ENCODE assay signal across 17 cellular contexts in genomic region chr7:43824963-43825362, GRCh38. TPM values are rescaled to one million over a fixed set of nuclear protein-coding genes. Genes with fewer than 3 reads are reported as not detected.
DNase-seq lines count a peak whose midpoint lies in the region; ATAC-seq, FAIRE-seq and TF ChIP-seq lines count a peak whose summit lies in the region.
"Had no signal": no experiment of that assay in that cellular context is flagged by ENCODE, and none has a peak within 500 bp of the region (broad histone marks: within the 10 kb centered on the region; RNA-seq: fewer than 3 reads in every experiment).

No MANE protein-coding gene starts in this region.

- H3K9me3 ChIP-seq in K562 (replicated peaks; ENCODE audit: control insufficient read depth, insufficient read depth, low read depth, low read length), result no peaks in the 10 kb centered on the region; the same call in 1 of the 2 replicates
- H3K9me3 ChIP-seq: SJSA1 had no signal

- TF ChIP-seq EP300 in K562 (IDR thresholded peaks at IDR 0.05; ENCODE audit: low read length), result no peak

- no peak overlapping the region for H3K9ac ChIP-seq in K562 (ENCODE audit: insufficient read depth in 1 of 2, low read depth in 2 of 2, low read length in 2 of 2)
- H3K9ac ChIP-seq: KMS-11 had no signal

- no peak for TF ChIP-seq RAD21 in K562 (CRISPR knock-in tag; conservative IDR thresholded peaks at IDR 0.05 in 1 of 2, IDR thresholded peaks at IDR 0.05 in 1 of 2)

- DNase-seq in G401 (ENCODE audit: low spot score) (peak; percentile 74), M059J (ENCODE audit: low read depth) (peak; percentile 46), K562 (ENCODE audit: extremely low read depth in 1 of 4, low spot score in 3 of 4) (no peak), renal cortical epithelial cell (ENCODE audit: low read depth) (peak; percentile 54), NCI-H446 treated with DMSO at 0.1 percent for 48 hours (lab: John Stamatoyannopoulos, UW) (no peak)
- no peak for DNase-seq in stimulated activated CD4-positive, alpha-beta T cell treated with anti-CD3 and anti-CD28 coated beads, Interleukin-4, amount 100 ng/mL, for 24 hours
- DNase-seq: CD4-positive, alpha-beta memory T cell; MM.1S; NCI-H1105; NCI-H1694 treated with DMSO at 0.1 percent for 48 hours; NCI-H774; T-cell had no signal

- no peaks in the 10 kb centered on the region for H3K9me1 ChIP-seq in K562 (ENCODE audit: control insufficient read depth, insufficient read depth, low read length)

- no peak overlapping the region for H3K4me2 ChIP-seq in K562 (ENCODE audit: insufficient read depth, low read length)
- H3K4me2 ChIP-seq: GM23338, KMS-11 had no signal

- H4K20me1 ChIP-seq in K562 (replicated peaks; ENCODE audit: control insufficient read depth, insufficient read depth, low read length), result no peaks in the 10 kb centered on the region

- no peak overlapping the region for H2AFZ ChIP-seq in K562 (ENCODE audit: low read depth, low read length)
- H2AFZ ChIP-seq: GM23338 had no signal

- TF ChIP-seq CTCF in K562 (IDR thresholded peaks at IDR 0.05 in 2 of 3, conservative IDR thresholded peaks at IDR 0.05 in 1 of 3; ENCODE audit: insufficient read depth in 2 of 3, low read depth in 1 of 3, low read length in 3 of 3), result no peak

- CTCF ChIA-PET in K562 (lab: Yijun Ruan, JAX; ENCODE audit: low intra/inter-chr PET ratio), result interaction anchor here (0.6 kb wide), 1 partner anchor 365 kb away, joined by 3 read pairs; no protein-coding TSS in a partner anchor

- intact Hi-C loops in K562 (cut with micrococcal nuclease), result no loop called here

- ATAC-seq in K562, result no peak
- no peak for ATAC-seq in GM19452 (IDR thresholded peaks at IDR 0.05; ENCODE audit: unreplicated experiment)
- no peak for ATAC-seq in GM21529 (IDR thresholded peaks at IDR 0.05; ENCODE audit: unreplicated experiment)
- ATAC-seq: GM23338, T-cell had no signal

- H3K4me3 ChIP-seq in K562, result no peak overlapping the region
- H3K4me3 ChIP-seq: GM23338, SJSA1 had no signal

- no peak for TF ChIP-seq POLR2A in K562 (conservative IDR thresholded peaks at IDR 0.05)

- H3K79me2 ChIP-seq in K562 (ENCODE audit: control insufficient read depth, insufficient read depth, low read length), result no peaks in the 10 kb centered on the region

- peaks cover 5 to 7% of the 10 kb centered on the region in 2 experiments; a peak in 2 of 5 replicates for H3K4me1 ChIP-seq in K562 (replicated peaks in 1 of 2; ENCODE audit: control insufficient read depth in 2 of 2, insufficient read depth in 2 of 2, low read length in 2 of 2)

- in situ Hi-C loops in G401 (cut with HindIII; ENCODE audit: low sequenced_read_pairs), result no loop called here
- in situ Hi-C loops in K562 (cut with MboI), result loop anchor here (25.0 kb wide), 1 partner anchor 1888 kb away; no protein-coding TSS in a partner anchor

- WGBS in K562 (ENCODE audit: insufficient coverage, low coverage, missing lambda C conversion rate), result 0% methylated on average over 1 of the region's 1 CpG

- peaks cover 20 to 21% of the 10 kb centered on the region in 2 experiments for H3K27me3 ChIP-seq in K562 (ENCODE audit: control insufficient read depth in 2 of 2, insufficient read depth in 2 of 2, low read length in 2 of 2)

- FAIRE-seq in K562 (lab: Jason Lieb, UNC), result peak; percentile 51

- no peaks in the 10 kb centered on the region for H3K36me3 ChIP-seq in K562 (ENCODE audit: control insufficient read depth, insufficient read depth, low read length)
- H3K36me3 ChIP-seq: SJSA1 had no signal

- POLR2A ChIA-PET in K562 (lab: Yijun Ruan, JAX), result interaction anchor here (1.7 kb wide), 1 partner anchor 12 kb away, joined by 4 read pairs; no protein-coding TSS in a partner anchor

- H3K27ac ChIP-seq in K562 (ENCODE audit: extremely low read depth, low read depth, low read length), result no peak overlapping the region
- H3K27ac ChIP-seq: KMS-11, SJSA1 had no signal

- BruUV-seq in K562 (replicated peaks; lab: Mats Ljungman, UMichigan), result no TSS peak

TF ChIP-seq in K562, 482 proteins besides CTCF, POLR2A, EP300 and RAD21:
- TF ChIP-seq JUND (IDR thresholded peaks at IDR 0.05; ENCODE audit: borderline replicate concordance, low read depth, low read length) (0 out of 2 replicates have a peak, but pooled peaks have one; percentile 1), JUND (tag; IDR thresholded peaks at IDR 0.05; ENCODE audit: borderline replicate concordance, low read depth, low read length) (no peak; the same call in 2 of the 3 replicates), BMI1 (IDR thresholded peaks at IDR 0.05; ENCODE audit: low read length) (0 out of 2 replicates have a peak, but pooled peaks have one; percentile 13), HMBOX1 (IDR thresholded peaks at IDR 0.05) (peak; percentile 35; the same call in 1 of the 2 replicates), MLX (CRISPR knock-in tag; conservative IDR thresholded peaks at IDR 0.05) (no peak)
TF ChIP-seq in K562: peak in this region for 3.

RNA-seq across cellular contexts. Expression of gene MRPS24, which starts 44.4 kb away (rescaled TPM):
- total RNA-seq in G401 (2014; rRNA removed; shearing (Covaris generic)), result 143 and 192 TPM in 2 replicates
- total RNA-seq in M059J (2014; rRNA removed; shearing (Covaris generic)), result 206 and 260 TPM in 2 replicates
- 20.9 and 28.4 TPM in 2 replicates for total RNA-seq in K562 (2011; cell fraction: chromatin; rRNA removed; ENCODE audit: low replicate concordance)
- total RNA-seq in K562 (2011; cell fraction: nucleolus; rRNA removed), result 50.9 and 59.1 TPM in 2 replicates
- 40.5 and 59.2 TPM in 2 replicates for total RNA-seq in K562 (2011; cell fraction: nucleoplasm; rRNA removed)
- 197 and 210 TPM in 2 replicates for total RNA-seq in K562 (2014; rRNA removed)
- 111 and 125 TPM in 2 replicates for total RNA-seq in K562 (2014; rRNA removed; fragmentation: Illumina TruSeq; extraction: Trizol)
- total RNA-seq in K562 (2015; rRNA removed; fragmentation: Illumina TruSeq; extraction: Trizol), result 152 and 163 TPM in 2 replicates
- total RNA-seq in K562 (2021), result 214 and 225 TPM in 2 replicates
- 197 and 215 TPM in 2 replicates for polyA plus RNA-seq in K562 (2011; rRNA removed)
- polyA plus RNA-seq in K562 (2011; cell fraction: cytosol; rRNA removed), result 413 and 533 TPM in 2 replicates
- polyA plus RNA-seq in K562 (2011; cell fraction: nucleus; rRNA removed), result 126 and 138 TPM in 2 replicates
- polyA plus RNA-seq in K562 (2012), result 216 and 269 TPM in 2 replicates
- 176 and 179 TPM in 2 replicates for polyA plus RNA-seq in K562 (2014; fragmentation: Illumina TruSeq; extraction: Trizol)
- 10 to 100 TPM; 51.4 to 92.8 TPM for polyA plus RNA-seq in K562 (2014; fragmentation: Nextera tagmentation; extraction: Ambion mirVana)
- 169 and 185 TPM in 2 replicates for polyA plus RNA-seq in K562 (2014; rRNA removed)
- polyA minus RNA-seq in K562 (2011; rRNA and poly(A)+ RNA removed), result 63.1 and 70.4 TPM in 2 replicates
- polyA minus RNA-seq in K562 (2011; cell fraction: cytosol; rRNA and poly(A)+ RNA removed), result 99.1 and 126 TPM in 2 replicates
- 16.0 and 28.5 TPM in 2 replicates for polyA minus RNA-seq in K562 (2011; cell fraction: nucleus; rRNA and poly(A)+ RNA removed)
- 55.3 and 127 TPM in 2 replicates for total RNA-seq in renal cortical epithelial cell

Comparison
In these comparisons a context has a peak if more than half of its experiments do, and no peak if none do; other contexts are left out.
1. DNase-seq: peak in G401 (single experiment), M059J (single experiment) and renal cortical epithelial cell (single experiment); none in K562 (0 of 4), NCI-H446 treated with DMSO at 0.1 percent for 48 hours (single experiment) and stimulated activated CD4-positive, alpha-beta T cell treated with anti-CD3 and anti-CD28 coated beads, Interleukin-4, amount 100 ng/mL, for 24 hours (single experiment).